Comparison of ENCODE assay signal across 11 cellular contexts in the genomic region with DNA sequence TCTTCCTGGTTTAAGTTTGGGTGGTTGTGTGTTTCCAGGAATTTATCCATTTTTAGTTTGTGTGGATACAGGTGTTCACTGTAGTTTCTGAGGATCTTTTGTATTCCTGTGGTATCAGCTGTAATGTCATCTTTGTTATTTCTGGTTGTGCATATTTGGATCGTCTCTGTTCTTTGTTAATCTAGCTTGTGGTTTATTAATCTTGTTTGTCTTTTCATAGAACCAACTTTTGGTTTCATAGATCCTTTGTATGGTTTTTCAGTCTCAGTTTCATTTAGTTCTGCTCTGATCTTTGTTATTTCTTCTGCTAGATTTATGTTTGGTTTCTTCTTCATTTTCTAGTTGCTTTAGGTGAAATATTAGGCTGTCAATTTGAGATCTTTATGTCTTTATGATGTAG.
DNase-seq lines count a peak whose midpoint lies in the region; ATAC-seq, FAIRE-seq and TF ChIP-seq lines count a peak whose summit lies in the region.
"Had no signal": no experiment of that assay in that cellular context is flagged by ENCODE, and none has a peak within 500 bp of the region (broad histone marks: within the 10 kb centered on the region; RNA-seq: fewer than 3 reads in every experiment).

No MANE protein-coding gene starts in this region.

- peak overlapping the region; percentile 17 for H2AFZ ChIP-seq in HCT116 (ENCODE audit: low read depth, low read length, poor library complexity, severe bottlenecking)
- no peak overlapping the region for H2AFZ ChIP-seq in K562 (ENCODE audit: low read depth, low read length)

- no peaks in the 10 kb centered on the region for H3K9me3 ChIP-seq in HCT116 (ENCODE audit: control insufficient read depth in 1 of 2, insufficient read depth in 1 of 2, low read depth in 1 of 2, low read length in 2 of 2)
- 0 out of 2 replicates have a peak, but pooled peaks cover 1% of the 10 kb centered on the region for H3K9me3 ChIP-seq in K562 (replicated peaks; ENCODE audit: control insufficient read depth, insufficient read depth, low read depth, low read length)

- no peaks in the 10 kb centered on the region for H3K79me2 ChIP-seq in HCT116 (ENCODE audit: insufficient read depth, low read length)
- no peaks in the 10 kb centered on the region for H3K79me2 ChIP-seq in K562 (ENCODE audit: control insufficient read depth, insufficient read depth, low read length)

- no peak for DNase-seq in HCT116 (ENCODE audit: low read depth, low spot score)
- DNase-seq in K562 (ENCODE audit: extremely low read depth in 1 of 4, low spot score in 3 of 4): no peak
- no peak for DNase-seq in SHP77 treated with DMSO at 0.1 percent for 48 hours (lab: John Stamatoyannopoulos, UW)
- no peak for DNase-seq in NCI-H2081 (lab: John Stamatoyannopoulos, UW)
- DNase-seq in AG08395 (ENCODE audit: low spot score): no peak
- no peak for DNase-seq in NCI-H2227 (lab: John Stamatoyannopoulos, UW; ENCODE audit: unreplicated experiment)
- DNase-seq: activated CD4-positive, alpha-beta memory T cell treated with anti-CD3 and anti-CD28 coated beads, Interleukin-2, amount 10 ng/mL, durations not matched to agents 7 days and 5 days; NCI-H2171 treated with DMSO at 0.1 percent for 48 hours; T1000 had no signal

- peak; percentile 15 for FAIRE-seq in K562 (lab: Jason Lieb, UNC)

- WGBS in K562 (ENCODE audit: insufficient coverage, low coverage, missing lambda C conversion rate): 47% methylated on average over 1 of the region's 1 CpG

- H3K4me1 ChIP-seq in HCT116 (ENCODE audit: control insufficient read depth in 1 of 2, insufficient read depth in 2 of 2, low read length in 2 of 2) (no peaks in the 10 kb centered on the region), K562 (replicated peaks in 1 of 2; ENCODE audit: control insufficient read depth in 2 of 2, insufficient read depth in 2 of 2, low read length in 2 of 2) (no peaks in the 10 kb centered on the region)

- H3K9ac ChIP-seq in HCT116 (ENCODE audit: low read length) (no peak overlapping the region), K562 (ENCODE audit: insufficient read depth in 1 of 2, low read depth in 2 of 2, low read length in 2 of 2) (no peak overlapping the region)

- no peaks in the 10 kb centered on the region for H3K9me1 ChIP-seq in K562 (ENCODE audit: control insufficient read depth, insufficient read depth, low read length)

- H3K4me3 ChIP-seq in HCT116 (replicated peaks in 1 of 2; ENCODE audit: low read depth in 1 of 2, low read length in 2 of 2) (no peak overlapping the region), K562 (no peak overlapping the region)

- H4K20me1 ChIP-seq in HCT116 (ENCODE audit: insufficient read depth) (no peaks in the 10 kb centered on the region), K562 (replicated peaks; ENCODE audit: control insufficient read depth, insufficient read depth, low read length) (no peaks in the 10 kb centered on the region)

- H3K27ac ChIP-seq in HCT116 (ENCODE audit: low read depth, low read length) (no peak overlapping the region), K562 (ENCODE audit: extremely low read depth, low read depth, low read length) (no peak overlapping the region)

- in situ Hi-C loops in K562 (cut with MboI): no loop called here

- H3K36me3 ChIP-seq in HCT116 (ENCODE audit: control insufficient read depth in 1 of 2, insufficient read depth in 2 of 2, low read length in 2 of 2): no peaks in the 10 kb centered on the region
- no peaks in the 10 kb centered on the region for H3K36me3 ChIP-seq in K562 (ENCODE audit: control insufficient read depth, insufficient read depth, low read length)

- no TSS peak for BruUV-seq in HCT116 (replicated peaks; lab: Mats Ljungman, UMichigan)
- BruUV-seq in K562 (replicated peaks; lab: Mats Ljungman, UMichigan): no TSS peak

- no peak overlapping the region for H3K4me2 ChIP-seq in HCT116 (ENCODE audit: low read length)
- no peak overlapping the region for H3K4me2 ChIP-seq in K562 (ENCODE audit: insufficient read depth, low read length)

- TF ChIP-seq POLR2A in HCT116 (IDR thresholded peaks at IDR 0.05; ENCODE audit: borderline replicate concordance, extremely low read depth, insufficient read depth, insufficient read length) (no peak), K562 (conservative IDR thresholded peaks at IDR 0.05) (no peak)

- TF ChIP-seq RAD21 in HCT116 (IDR thresholded peaks at IDR 0.05; ENCODE audit: low read depth) (no peak), K562 (CRISPR knock-in tag; conservative IDR thresholded peaks at IDR 0.05 in 1 of 2, IDR thresholded peaks at IDR 0.05 in 1 of 2) (no peak)

- intact Hi-C loops in HCT116 (cut with micrococcal nuclease): no loop called here
- intact Hi-C loops in K562 (cut with micrococcal nuclease): no loop called here

- peak; percentile 80 for ATAC-seq in GM19328 (IDR thresholded peaks at IDR 0.05; ENCODE audit: unreplicated experiment)
- ATAC-seq in HCT116: no peak
- ATAC-seq in HG03108 (IDR thresholded peaks at IDR 0.05; ENCODE audit: unreplicated experiment): peak; percentile 84
- ATAC-seq in K562: no peak

- RAD21 ChIA-PET in HCT116 (lab: Charles Lee; ENCODE audit: low non-redundant PET in 1 of 2, low total read pairs in 2 of 2, uncharacterized antibody in 2 of 2, unreplicated experiment in 2 of 2): no interaction called here

- TF ChIP-seq CTCF in HCT116 (IDR thresholded peaks at IDR 0.05 in 2 of 3, conservative IDR thresholded peaks at IDR 0.05 in 1 of 3; ENCODE audit: borderline replicate concordance in 1 of 3, insufficient read depth in 1 of 3, low read depth in 2 of 3, low read length in 2 of 3): no peak
- no peak for TF ChIP-seq CTCF in K562 (IDR thresholded peaks at IDR 0.05 in 2 of 3, conservative IDR thresholded peaks at IDR 0.05 in 1 of 3; ENCODE audit: insufficient read depth in 2 of 3, low read depth in 1 of 3, low read length in 3 of 3)

- POLR2A ChIA-PET in HCT116 (lab: Charles Lee): no interaction called here
- POLR2A ChIA-PET in K562 (lab: Yijun Ruan, JAX): no interaction called here

- H3K9me2 ChIP-seq in HCT116 (ENCODE audit: insufficient read depth): no peaks in the 10 kb centered on the region

- H3K27me3 ChIP-seq in HCT116 (ENCODE audit: insufficient read depth, low read length) (no peaks in the 10 kb centered on the region), K562 (ENCODE audit: control insufficient read depth in 2 of 2, insufficient read depth in 2 of 2, low read length in 2 of 2) (no peaks in the 10 kb centered on the region)

- TF ChIP-seq EP300 in K562 (IDR thresholded peaks at IDR 0.05; ENCODE audit: low read length): no peak

- CTCF ChIA-PET in HCT116 (lab: Charles Lee): no interaction called here
- CTCF ChIA-PET in K562 (lab: Yijun Ruan, JAX; ENCODE audit: low intra/inter-chr PET ratio): no interaction called here

TF ChIP-seq in HCT116, 20 proteins besides CTCF, POLR2A, EP300 and RAD21 (continues in another document):
- TF ChIP-seq, protein P1, sequence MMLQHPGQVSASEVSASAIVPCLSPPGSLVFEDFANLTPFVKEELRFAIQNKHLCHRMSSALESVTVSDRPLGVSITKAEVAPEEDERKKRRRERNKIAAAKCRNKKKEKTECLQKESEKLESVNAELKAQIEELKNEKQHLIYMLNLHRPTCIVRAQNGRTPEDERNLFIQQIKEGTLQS (IDR thresholded peaks at IDR 0.05): no peak

TF ChIP-seq in K562, 482 proteins besides CTCF, POLR2A, EP300 and RAD21 (continues in another document):
- TF ChIP-seq, protein P2, sequence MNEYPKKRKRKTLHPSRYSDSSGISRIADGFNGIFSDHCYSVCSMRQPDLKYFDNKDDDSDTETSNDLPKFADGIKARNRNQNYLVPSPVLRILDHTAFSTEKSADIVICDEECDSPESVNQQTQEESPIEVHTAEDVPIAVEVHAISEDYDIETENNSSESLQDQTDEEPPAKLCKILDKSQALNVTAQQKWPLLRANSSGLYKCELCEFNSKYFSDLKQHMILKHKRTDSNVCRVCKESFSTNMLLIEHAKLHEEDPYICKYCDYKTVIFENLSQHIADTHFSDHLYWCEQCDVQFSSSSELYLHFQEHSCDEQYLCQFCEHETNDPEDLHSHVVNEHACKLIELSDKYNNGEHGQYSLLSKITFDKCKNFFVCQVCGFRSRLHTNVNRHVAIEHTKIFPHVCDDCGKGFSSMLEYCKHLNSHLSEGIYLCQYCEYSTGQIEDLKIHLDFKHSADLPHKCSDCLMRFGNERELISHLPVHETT (CRISPR knock-in tag; conservative IDR thresholded peaks at IDR 0.05 in 1 of 2, IDR thresholded peaks at IDR 0.05 in 1 of 2): no peak
- TF ChIP-seq ZNF75A (CRISPR knock-in tag; IDR thresholded peaks at IDR 0.05) (no peak), NFIC (IDR thresholded peaks at IDR 0.05) (no peak), HOXB6 (CRISPR knock-in tag; IDR thresholded peaks at IDR 0.05; ENCODE audit: borderline replicate concordance) (no peak), CBFA2T2 (conservative IDR thresholded peaks at IDR 0.05) (no peak), HEY1 (CRISPR knock-in tag; IDR thresholded peaks at IDR 0.05; ENCODE audit: borderline replicate concordance) (no peak), KDM4B (IDR thresholded peaks at IDR 0.05; ENCODE audit: borderline replicate concordance in 2 of 2, low read depth in 1 of 2) (no peak)
- TF ChIP-seq, protein P3, sequence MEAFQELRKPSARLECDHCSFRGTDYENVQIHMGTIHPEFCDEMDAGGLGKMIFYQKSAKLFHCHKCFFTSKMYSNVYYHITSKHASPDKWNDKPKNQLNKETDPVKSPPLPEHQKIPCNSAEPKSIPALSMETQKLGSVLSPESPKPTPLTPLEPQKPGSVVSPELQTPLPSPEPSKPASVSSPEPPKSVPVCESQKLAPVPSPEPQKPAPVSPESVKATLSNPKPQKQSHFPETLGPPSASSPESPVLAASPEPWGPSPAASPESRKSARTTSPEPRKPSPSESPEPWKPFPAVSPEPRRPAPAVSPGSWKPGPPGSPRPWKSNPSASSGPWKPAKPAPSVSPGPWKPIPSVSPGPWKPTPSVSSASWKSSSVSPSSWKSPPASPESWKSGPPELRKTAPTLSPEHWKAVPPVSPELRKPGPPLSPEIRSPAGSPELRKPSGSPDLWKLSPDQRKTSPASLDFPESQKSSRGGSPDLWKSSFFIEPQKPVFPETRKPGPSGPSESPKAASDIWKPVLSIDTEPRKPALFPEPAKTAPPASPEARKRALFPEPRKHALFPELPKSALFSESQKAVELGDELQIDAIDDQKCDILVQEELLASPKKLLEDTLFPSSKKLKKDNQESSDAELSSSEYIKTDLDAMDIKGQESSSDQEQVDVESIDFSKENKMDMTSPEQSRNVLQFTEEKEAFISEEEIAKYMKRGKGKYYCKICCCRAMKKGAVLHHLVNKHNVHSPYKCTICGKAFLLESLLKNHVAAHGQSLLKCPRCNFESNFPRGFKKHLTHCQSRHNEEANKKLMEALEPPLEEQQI (IDR thresholded peaks at IDR 0.05): no peak

Comparison
In these comparisons a context has a peak if more than half of its experiments do, and no peak if none do; other contexts are left out.
1. ATAC-seq: peak in GM19328 (single experiment) and HG03108 (single experiment); none in HCT116 (single experiment) and K562 (single experiment).